ENCODE assay signal across 12 cellular contexts in genomic region chr9:3794005-3794404, GRCh38.
DNase-seq lines count a peak whose midpoint lies in the region; ATAC-seq and TF ChIP-seq lines count a peak whose summit lies in the region.
"Had no signal": no experiment of that assay in that cellular context is flagged by ENCODE, and none has a peak within 500 bp of the region (broad histone marks: within the 10 kb centered on the region; RNA-seq: fewer than 3 reads in every experiment).

No MANE protein-coding gene starts in this region.

- no peak for TF ChIP-seq POLR2A in testis (IDR thresholded peaks at IDR 0.05)

- peak; percentile 47 for DNase-seq in DMS 273 (lab: John Stamatoyannopoulos, UW; ENCODE audit: unreplicated experiment)
- DNase-seq in DMS 273 treated with DMSO at 0.1 percent for 48 hours (lab: John Stamatoyannopoulos, UW): no peak
- no peak for DNase-seq in RWPE2 (ENCODE audit: low spot score)
- DNase-seq in foreskin keratinocyte: peak in 1 of 2 donors; percentile 23
- peak; percentile 17 for DNase-seq in testis
- DNase-seq in stimulated activated naive CD8-positive, alpha-beta T cell treated with anti-CD3 and anti-CD28 coated beads, Interleukin-15, Interleukin-2, amounts not matched to agents 100 U/mL and 50 U/mL, for 24 hours: no peak
- DNase-seq in nucleus accumbens (lab: John Stamatoyannopoulos, UW): no peak
- DNase-seq in HUDEP-2 (lab: John Stamatoyannopoulos, UW; ENCODE audit: unreplicated experiment in 76 of 76): no peak
- DNase-seq: GOT3, KBM-7 had no signal

- TF ChIP-seq CTCF in RWPE2 (IDR thresholded peaks at IDR 0.05; ENCODE audit: poor library complexity, severe bottlenecking): no peak
- no peak for TF ChIP-seq CTCF in foreskin keratinocyte (conservative IDR thresholded peaks at IDR 0.05)
- TF ChIP-seq CTCF in testis (IDR thresholded peaks at IDR 0.05): no peak

- ATAC-seq in RWPE2 (ENCODE audit: low read depth) (0 out of 3 replicates have a peak, but pooled peaks have one; percentile 42), foreskin keratinocyte (peak; percentile 63)
- ATAC-seq in stimulated activated naive CD8-positive, alpha-beta T cell treated with anti-CD3 and anti-CD28 coated beads, Interleukin-15, Interleukin-2, amounts not matched to agents 100 U/mL and 50 U/mL, for 24 hours: no peak

- intact Hi-C loops in testis (cut with DNase I; ENCODE audit: low total_unique reads): no loop called here

- H3K27ac ChIP-seq in RWPE2 (ENCODE audit: poor library complexity, severe bottlenecking): no peak overlapping the region
- no peak overlapping the region for H3K27ac ChIP-seq in foreskin keratinocyte
- H3K27ac ChIP-seq in testis: peak overlapping the region in 1 of 2 donors; percentile 71
- H3K27ac ChIP-seq: 22Rv1, SK-N-MC had no signal

- no peak overlapping the region for H3K4me3 ChIP-seq in RWPE2 (ENCODE audit: severe bottlenecking)
- H3K4me3 ChIP-seq in testis: no peak overlapping the region
- H3K4me3 ChIP-seq: SK-N-MC had no signal

- 14 to 23% methylated on average over 6 of the region's 6 CpGs for WGBS in testis, 2 donors

- no peaks in the 10 kb centered on the region for H3K9me3 ChIP-seq in RWPE2 (ENCODE audit: severe bottlenecking)
- no peaks in the 10 kb centered on the region for H3K9me3 ChIP-seq in testis

- H3K27me3 ChIP-seq in RWPE2 (ENCODE audit: insufficient read depth, poor library complexity, severe bottlenecking) (no peaks in the 10 kb centered on the region), foreskin keratinocyte (no peaks in the 10 kb centered on the region), testis (no peaks in the 10 kb centered on the region)

- H3K4me1 ChIP-seq in RWPE2 (ENCODE audit: insufficient read depth, poor library complexity, severe bottlenecking): no peaks in the 10 kb centered on the region
- H3K4me1 ChIP-seq in foreskin keratinocyte: no peaks in the 10 kb centered on the region
- H3K4me1 ChIP-seq in testis: no peaks in the 10 kb centered on the region

- H3K36me3 ChIP-seq in RWPE2 (ENCODE audit: low read depth) (no peaks in the 10 kb centered on the region), testis (ENCODE audit: low read depth, missing control alignments) (no peaks in the 10 kb centered on the region)

Comparison
In these comparisons a context has a peak if more than half of its experiments do, and no peak if none do; other contexts are left out.
1. DNase-seq: peak in DMS 273 (single experiment) and testis (single experiment); none in DMS 273 treated with DMSO at 0.1 percent for 48 hours (single experiment), RWPE2 (single experiment), stimulated activated naive CD8-positive, alpha-beta T cell treated with anti-CD3 and anti-CD28 coated beads, Interleukin-15, Interleukin-2, amounts not matched to agents 100 U/mL and 50 U/mL, for 24 hours (single experiment), nucleus accumbens (0 of 56) and HUDEP-2 (0 of 76).